25 cellular contexts compared by ENCODE assay signal in genomic region chr5:78925102-78925876, GRCh38.
"Had no signal": no experiment of that assay in that cellular context is flagged by ENCODE, and none has a peak within 500 bp of the region (broad histone marks: within the 10 kb centered on the region; RNA-seq: fewer than 3 reads in every experiment).

No MANE protein-coding gene starts in this region.

- ATAC-seq: activated T-helper 17 cell treated with anti-CD3 and anti-CD28 coated beads, Interleukin-2, amount 50 U/mL, for 72 hours had no signal

- H3K36me3 ChIP-seq: Peyer's patch, SJCRH30 had no signal

- H3K27ac ChIP-seq: Peyer's patch, RWPE1, SJCRH30, VCaP had no signal

- H3K9me3 ChIP-seq: Peyer's patch, SJCRH30, SK-N-SH had no signal

- H3K27me3 ChIP-seq: Peyer's patch, SJCRH30 had no signal

- DNase-seq: activated CD4-positive, alpha-beta memory T cell treated with anti-CD3 and anti-CD28 coated beads for 36 hours; activated CD4-positive, alpha-beta T cell treated with anti-CD3 and anti-CD28 coated beads, Interleukin-2, amount 10 ng/mL, durations not matched to agents 7 days and 5 days; activated CD4-positive, CD25-positive, alpha-beta regulatory T cell; activated gamma-delta T cell; activated naive CD4-positive, alpha-beta T cell treated with anti-CD3 and anti-CD28 coated beads for 36 hours; activated naive CD8-positive, alpha-beta T cell treated with anti-CD3 and anti-CD28 coated beads for 36 hours; activated T-cell treated with anti-CD3 and anti-CD28 coated beads for 4 hours; activated T-cell treated with anti-CD3 and anti-CD28 coated beads, Interleukin-2, amount 50 U/mL, for 48 hours; Kasumi-1; KBM-7; NCI-H1105 treated with DMSO at 0.1 percent for 48 hours; NCI-H1436 treated with DMSO at 0.1 percent for 48 hours; NCI-H2029; NCI-H2107; NCI-H446 treated with DMSO at 0.1 percent for 48 hours; NCI-H524 treated with DMSO at 0.1 percent for 48 hours; NCI-H82; Peyer's patch; Right ventricle myocardium superior; SJCRH30; SK-N-SH; T-helper 1 cell had no signal

- H3K4me1 ChIP-seq: Peyer's patch, SJCRH30 had no signal

- H3K4me3 ChIP-seq: Peyer's patch, SJCRH30 had no signal
